Comparison of ENCODE assay signal across 10 cellular contexts in genomic region chr7:44801890-44802289, GRCh38. TPM values are rescaled to one million over a fixed set of nuclear protein-coding genes. Genes with fewer than 3 reads are reported as not detected.
A peak's percentile ranks its signal among the peaks of the same experiment; 100 is the strongest.
DNase-seq lines count a peak whose midpoint lies in the region; TF ChIP-seq lines count a peak whose summit lies in the region.
"Had no signal": no experiment of that assay in that cellular context is flagged by ENCODE, and none has a peak within 500 bp of the region (broad histone marks: within the 10 kb centered on the region; RNA-seq: fewer than 3 reads in every experiment).

No MANE protein-coding gene starts in this region.

- in situ Hi-C loops in G401 (cut with HindIII; ENCODE audit: low sequenced_read_pairs) = no loop called here

- DNase-seq in Daoy (ENCODE audit: low read depth) (peak; percentile 75), epithelial cell of prostate (ENCODE audit: low read depth, low spot score) (peak; percentile 22), activated gamma-delta T cell treated with Interleukin-2 at 50 U/mL for 16 hours (no peak), G401 (ENCODE audit: low spot score) (no peak), NCI-H1930 (lab: John Stamatoyannopoulos, UW) (no peak)
- DNase-seq in stimulated activated CD8-positive, alpha-beta memory T cell treated with anti-CD3 and anti-CD28 coated beads, Interleukin-4, amount 100 ng/mL, for 48 hours = no peak
- DNase-seq: stimulated activated naive CD8-positive, alpha-beta T cell treated with anti-CD3 and anti-CD28 coated beads, Interleukin-15, Interleukin-2, amounts not matched to agents 100 U/mL and 50 U/mL, for 24 hours had no signal

- TF ChIP-seq CTCF in 22Rv1 (IDR thresholded peaks at IDR 0.05) = no peak

- H3K27ac ChIP-seq in 22Rv1 = peak overlapping the region; percentile 44
- H3K27ac ChIP-seq in epithelial cell of prostate = peak overlapping the region; percentile 99
- H3K27ac ChIP-seq: VCaP had no signal

TF ChIP-seq in PFSK-1, 5 proteins besides CTCF, POLR2A, EP300 and RAD21:
- TF ChIP-seq POLR2AphosphoS5 (IDR thresholded peaks at IDR 0.05; ENCODE audit: low read depth, low read length) (peak; percentile 51; the same call in 1 of the 2 replicates), SIN3A (IDR thresholded peaks at IDR 0.05; ENCODE audit: borderline replicate concordance, insufficient read depth, low read length) (no peak)

RNA-seq across cellular contexts. Expression of gene PPIA, which starts 5.4 kb away (rescaled TPM):
- total RNA-seq in Daoy (2014; rRNA removed; shearing (Covaris generic)) = 8,888 and 8,943 TPM in 2 replicates
- 1,190 TPM for polyA plus RNA-seq in PFSK-1 (2012; ENCODE audit: insufficient read length, low read depth)
- 4,753 and 4,999 TPM in 2 replicates for total RNA-seq in G401 (2014; rRNA removed; shearing (Covaris generic))

RNA-seq across cellular contexts. Expression of gene H2AZ2, which starts 46.0 kb away (rescaled TPM):
- 591 and 679 TPM in 2 replicates for total RNA-seq in Daoy (2014; rRNA removed; shearing (Covaris generic))
- polyA plus RNA-seq in PFSK-1 (2012; ENCODE audit: insufficient read length, low read depth) = 152 TPM
- 315 and 379 TPM in 2 replicates for total RNA-seq in G401 (2014; rRNA removed; shearing (Covaris generic))

RNA-seq across cellular contexts. Expression of gene ZMIZ2, which starts 53.2 kb away (rescaled TPM):
- total RNA-seq in Daoy (2014; rRNA removed; shearing (Covaris generic)) = 6.5 and 16.2 TPM in 2 replicates
- 46.0 TPM for polyA plus RNA-seq in PFSK-1 (2012; ENCODE audit: insufficient read length, low read depth)
- total RNA-seq in G401 (2014; rRNA removed; shearing (Covaris generic)) = 0.92 and 2.3 TPM in 2 replicates

Comparison
In these comparisons a context has a peak if more than half of its experiments do, and no peak if none do; other contexts are left out.
1. DNase-seq: peak in Daoy (single experiment) and epithelial cell of prostate (single experiment); none in activated gamma-delta T cell treated with Interleukin-2 at 50 U/mL for 16 hours (single experiment), stimulated activated CD8-positive, alpha-beta memory T cell treated with anti-CD3 and anti-CD28 coated beads, Interleukin-4, amount 100 ng/mL, for 48 hours (single experiment), G401 (single experiment) and NCI-H1930 (0 of 2).